1 cellular context compared by ENCODE assay signal in genomic region chr1:149978547-149979023, GRCh38.
TF ChIP-seq lines count a peak whose summit lies in the region.

No MANE protein-coding gene starts in this region.

TF ChIP-seq in HepG2, 621 proteins besides CTCF, POLR2A, EP300 and RAD21 (continues in another document):
- no peak for TF ChIP-seq LCORL (IDR thresholded peaks at IDR 0.05)
- TF ChIP-seq LCORL (CRISPR knock-in tag; IDR thresholded peaks at IDR 0.05) = 0 out of 2 replicates have a peak, but pooled peaks have one; percentile 46
- TF ChIP-seq TGIF2 (CRISPR knock-in tag; IDR thresholded peaks at IDR 0.05) = peak; percentile 77
- no peak for TF ChIP-seq ZNF337 (CRISPR knock-in tag; IDR thresholded peaks at IDR 0.05; ENCODE audit: borderline replicate concordance, low read depth)
- no peak for TF ChIP-seq CEBPG (CRISPR knock-in tag; IDR thresholded peaks at IDR 0.05)
- TF ChIP-seq NR2F1 (CRISPR knock-in tag; IDR thresholded peaks at IDR 0.05) = peak; percentile 38 to 76; a peak in 3 of 4 replicates
- TF ChIP-seq ZNF274 (CRISPR knock-in tag; IDR thresholded peaks at IDR 0.05) = no peak
- 0 out of 2 replicates have a peak, but pooled peaks have one; percentile 22 for TF ChIP-seq ERF (CRISPR knock-in tag; IDR thresholded peaks at IDR 0.05)
- no peak for TF ChIP-seq ZNF720 (CRISPR knock-in tag; IDR thresholded peaks at IDR 0.05)
- 0 out of 2 replicates have a peak, but pooled peaks have one; percentile 23 for TF ChIP-seq HDAC1 (CRISPR knock-in tag; IDR thresholded peaks at IDR 0.05)
- peak; percentile 76 for TF ChIP-seq NFIC (IDR thresholded peaks at IDR 0.05; ENCODE audit: low read length)
- TF ChIP-seq ZNF317 (CRISPR knock-in tag; IDR thresholded peaks at IDR 0.05) = peak; percentile 68
- TF ChIP-seq GFI1 (CRISPR knock-in tag; IDR thresholded peaks at IDR 0.05; ENCODE audit: borderline replicate concordance) = peak; percentile 67; the same call in 1 of the 2 replicates
- 0 out of 2 replicates have a peak, but pooled peaks have one; percentile 36 for TF ChIP-seq NR2F2 (IDR thresholded peaks at IDR 0.05; ENCODE audit: borderline replicate concordance, low read depth)
- no peak for TF ChIP-seq TAF1 (CRISPR knock-in tag; IDR thresholded peaks at IDR 0.05)
- peak; percentile 59; the same call in 1 of the 2 replicates for TF ChIP-seq TFAP4 (IDR thresholded peaks at IDR 0.05; ENCODE audit: borderline replicate concordance, low read depth)
- TF ChIP-seq ARID5B (CRISPR knock-in tag; IDR thresholded peaks at IDR 0.05) = 0 out of 2 replicates have a peak, but pooled peaks have one; percentile 15
- TF ChIP-seq, protein P1, sequence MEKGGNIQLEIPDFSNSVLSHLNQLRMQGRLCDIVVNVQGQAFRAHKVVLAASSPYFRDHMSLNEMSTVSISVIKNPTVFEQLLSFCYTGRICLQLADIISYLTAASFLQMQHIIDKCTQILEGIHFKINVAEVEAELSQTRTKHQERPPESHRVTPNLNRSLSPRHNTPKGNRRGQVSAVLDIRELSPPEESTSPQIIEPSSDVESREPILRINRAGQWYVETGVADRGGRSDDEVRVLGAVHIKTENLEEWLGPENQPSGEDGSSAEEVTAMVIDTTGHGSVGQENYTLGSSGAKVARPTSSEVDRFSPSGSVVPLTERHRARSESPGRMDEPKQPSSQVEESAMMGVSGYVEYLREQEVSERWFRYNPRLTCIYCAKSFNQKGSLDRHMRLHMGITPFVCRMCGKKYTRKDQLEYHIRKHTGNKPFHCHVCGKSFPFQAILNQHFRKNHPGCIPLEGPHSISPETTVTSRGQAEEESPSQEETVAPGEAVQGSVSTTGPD (CRISPR knock-in tag; IDR thresholded peaks at IDR 0.05) = no peak
- TF ChIP-seq NFE2 (CRISPR knock-in tag; IDR thresholded peaks at IDR 0.05) = no peak
- TF ChIP-seq GTF3A (CRISPR knock-in tag; conservative IDR thresholded peaks at IDR 0.05) = no peak
- TF ChIP-seq, protein P2, sequence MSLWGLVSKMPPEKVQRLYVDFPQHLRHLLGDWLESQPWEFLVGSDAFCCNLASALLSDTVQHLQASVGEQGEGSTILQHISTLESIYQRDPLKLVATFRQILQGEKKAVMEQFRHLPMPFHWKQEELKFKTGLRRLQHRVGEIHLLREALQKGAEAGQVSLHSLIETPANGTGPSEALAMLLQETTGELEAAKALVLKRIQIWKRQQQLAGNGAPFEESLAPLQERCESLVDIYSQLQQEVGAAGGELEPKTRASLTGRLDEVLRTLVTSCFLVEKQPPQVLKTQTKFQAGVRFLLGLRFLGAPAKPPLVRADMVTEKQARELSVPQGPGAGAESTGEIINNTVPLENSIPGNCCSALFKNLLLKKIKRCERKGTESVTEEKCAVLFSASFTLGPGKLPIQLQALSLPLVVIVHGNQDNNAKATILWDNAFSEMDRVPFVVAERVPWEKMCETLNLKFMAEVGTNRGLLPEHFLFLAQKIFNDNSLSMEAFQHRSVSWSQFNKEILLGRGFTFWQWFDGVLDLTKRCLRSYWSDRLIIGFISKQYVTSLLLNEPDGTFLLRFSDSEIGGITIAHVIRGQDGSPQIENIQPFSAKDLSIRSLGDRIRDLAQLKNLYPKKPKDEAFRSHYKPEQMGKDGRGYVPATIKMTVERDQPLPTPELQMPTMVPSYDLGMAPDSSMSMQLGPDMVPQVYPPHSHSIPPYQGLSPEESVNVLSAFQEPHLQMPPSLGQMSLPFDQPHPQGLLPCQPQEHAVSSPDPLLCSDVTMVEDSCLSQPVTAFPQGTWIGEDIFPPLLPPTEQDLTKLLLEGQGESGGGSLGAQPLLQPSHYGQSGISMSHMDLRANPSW (CRISPR knock-in tag; IDR thresholded peaks at IDR 0.05; ENCODE audit: borderline replicate concordance) = no peak
- no peak for TF ChIP-seq ZFP82 (CRISPR knock-in tag; IDR thresholded peaks at IDR 0.05; ENCODE audit: borderline replicate concordance)
- peak; percentile 86 for TF ChIP-seq TEAD3 (CRISPR knock-in tag; optimal IDR thresholded peaks at IDR 0.05; ENCODE audit: borderline replicate concordance)
- TF ChIP-seq, protein P3, sequence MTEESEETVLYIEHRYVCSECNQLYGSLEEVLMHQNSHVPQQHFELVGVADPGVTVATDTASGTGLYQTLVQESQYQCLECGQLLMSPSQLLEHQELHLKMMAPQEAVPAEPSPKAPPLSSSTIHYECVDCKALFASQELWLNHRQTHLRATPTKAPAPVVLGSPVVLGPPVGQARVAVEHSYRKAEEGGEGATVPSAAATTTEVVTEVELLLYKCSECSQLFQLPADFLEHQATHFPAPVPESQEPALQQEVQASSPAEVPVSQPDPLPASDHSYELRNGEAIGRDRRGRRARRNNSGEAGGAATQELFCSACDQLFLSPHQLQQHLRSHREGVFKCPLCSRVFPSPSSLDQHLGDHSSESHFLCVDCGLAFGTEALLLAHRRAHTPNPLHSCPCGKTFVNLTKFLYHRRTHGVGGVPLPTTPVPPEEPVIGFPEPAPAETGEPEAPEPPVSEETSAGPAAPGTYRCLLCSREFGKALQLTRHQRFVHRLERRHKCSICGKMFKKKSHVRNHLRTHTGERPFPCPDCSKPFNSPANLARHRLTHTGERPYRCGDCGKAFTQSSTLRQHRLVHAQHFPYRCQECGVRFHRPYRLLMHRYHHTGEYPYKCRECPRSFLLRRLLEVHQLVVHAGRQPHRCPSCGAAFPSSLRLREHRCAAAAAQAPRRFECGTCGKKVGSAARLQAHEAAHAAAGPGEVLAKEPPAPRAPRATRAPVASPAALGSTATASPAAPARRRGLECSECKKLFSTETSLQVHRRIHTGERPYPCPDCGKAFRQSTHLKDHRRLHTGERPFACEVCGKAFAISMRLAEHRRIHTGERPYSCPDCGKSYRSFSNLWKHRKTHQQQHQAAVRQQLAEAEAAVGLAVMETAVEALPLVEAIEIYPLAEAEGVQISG (CRISPR knock-in tag; IDR thresholded peaks at IDR 0.05) = no peak
- peak; percentile 11; the same call in 1 of the 2 replicates for TF ChIP-seq SALL1 (CRISPR knock-in tag; IDR thresholded peaks at IDR 0.05)
- TF ChIP-seq MIXL1 (CRISPR knock-in tag; IDR thresholded peaks at IDR 0.05) = 0 out of 2 replicates have a peak, but pooled peaks have one; percentile 25
- TF ChIP-seq RXRB (CRISPR knock-in tag; IDR thresholded peaks at IDR 0.05; ENCODE audit: borderline replicate concordance) = 0 out of 2 replicates have a peak, but pooled peaks have one; percentile 24
- TF ChIP-seq ZNF768 (CRISPR knock-in tag; IDR thresholded peaks at IDR 0.05) = no peak
- peak; percentile 13; the same call in 1 of the 2 replicates for TF ChIP-seq NCOR1 (IDR thresholded peaks at IDR 0.05; ENCODE audit: borderline replicate concordance, low read length)
- no peak for TF ChIP-seq CCAR2 (optimal IDR thresholded peaks at IDR 0.05; ENCODE audit: low read depth, low read length)
- TF ChIP-seq TBX2 (CRISPR knock-in tag; IDR thresholded peaks at IDR 0.05; ENCODE audit: borderline replicate concordance) = peak; percentile 37; the same call in 1 of the 2 replicates
- peak; percentile 18; the same call in 1 of the 2 replicates for TF ChIP-seq SIX1 (CRISPR knock-in tag; IDR thresholded peaks at IDR 0.05; ENCODE audit: borderline replicate concordance)
- peak; percentile 44 for TF ChIP-seq HNF4A (CRISPR knock-in tag; IDR thresholded peaks at IDR 0.05)
- TF ChIP-seq ZSCAN22 (CRISPR knock-in tag; IDR thresholded peaks at IDR 0.05) = no peak
- TF ChIP-seq ZNF615 (CRISPR knock-in tag; IDR thresholded peaks at IDR 0.05; ENCODE audit: borderline replicate concordance) = no peak
- TF ChIP-seq, protein P4, sequence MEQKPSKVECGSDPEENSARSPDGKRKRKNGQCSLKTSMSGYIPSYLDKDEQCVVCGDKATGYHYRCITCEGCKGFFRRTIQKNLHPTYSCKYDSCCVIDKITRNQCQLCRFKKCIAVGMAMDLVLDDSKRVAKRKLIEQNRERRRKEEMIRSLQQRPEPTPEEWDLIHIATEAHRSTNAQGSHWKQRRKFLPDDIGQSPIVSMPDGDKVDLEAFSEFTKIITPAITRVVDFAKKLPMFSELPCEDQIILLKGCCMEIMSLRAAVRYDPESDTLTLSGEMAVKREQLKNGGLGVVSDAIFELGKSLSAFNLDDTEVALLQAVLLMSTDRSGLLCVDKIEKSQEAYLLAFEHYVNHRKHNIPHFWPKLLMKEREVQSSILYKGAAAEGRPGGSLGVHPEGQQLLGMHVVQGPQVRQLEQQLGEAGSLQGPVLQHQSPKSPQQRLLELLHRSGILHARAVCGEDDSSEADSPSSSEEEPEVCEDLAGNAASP (CRISPR knock-in tag; IDR thresholded peaks at IDR 0.05; ENCODE audit: borderline replicate concordance) = peak; percentile 31; the same call in 1 of the 2 replicates
- peak; percentile 88 for TF ChIP-seq NR2F6 (IDR thresholded peaks at IDR 0.05)
- peak; percentile 83 for TF ChIP-seq NR2F6 (CRISPR knock-in tag; IDR thresholded peaks at IDR 0.05)
- peak; percentile 84 for TF ChIP-seq SAP130 (CRISPR knock-in tag; IDR thresholded peaks at IDR 0.05; ENCODE audit: low read depth)
- TF ChIP-seq, protein P5, sequence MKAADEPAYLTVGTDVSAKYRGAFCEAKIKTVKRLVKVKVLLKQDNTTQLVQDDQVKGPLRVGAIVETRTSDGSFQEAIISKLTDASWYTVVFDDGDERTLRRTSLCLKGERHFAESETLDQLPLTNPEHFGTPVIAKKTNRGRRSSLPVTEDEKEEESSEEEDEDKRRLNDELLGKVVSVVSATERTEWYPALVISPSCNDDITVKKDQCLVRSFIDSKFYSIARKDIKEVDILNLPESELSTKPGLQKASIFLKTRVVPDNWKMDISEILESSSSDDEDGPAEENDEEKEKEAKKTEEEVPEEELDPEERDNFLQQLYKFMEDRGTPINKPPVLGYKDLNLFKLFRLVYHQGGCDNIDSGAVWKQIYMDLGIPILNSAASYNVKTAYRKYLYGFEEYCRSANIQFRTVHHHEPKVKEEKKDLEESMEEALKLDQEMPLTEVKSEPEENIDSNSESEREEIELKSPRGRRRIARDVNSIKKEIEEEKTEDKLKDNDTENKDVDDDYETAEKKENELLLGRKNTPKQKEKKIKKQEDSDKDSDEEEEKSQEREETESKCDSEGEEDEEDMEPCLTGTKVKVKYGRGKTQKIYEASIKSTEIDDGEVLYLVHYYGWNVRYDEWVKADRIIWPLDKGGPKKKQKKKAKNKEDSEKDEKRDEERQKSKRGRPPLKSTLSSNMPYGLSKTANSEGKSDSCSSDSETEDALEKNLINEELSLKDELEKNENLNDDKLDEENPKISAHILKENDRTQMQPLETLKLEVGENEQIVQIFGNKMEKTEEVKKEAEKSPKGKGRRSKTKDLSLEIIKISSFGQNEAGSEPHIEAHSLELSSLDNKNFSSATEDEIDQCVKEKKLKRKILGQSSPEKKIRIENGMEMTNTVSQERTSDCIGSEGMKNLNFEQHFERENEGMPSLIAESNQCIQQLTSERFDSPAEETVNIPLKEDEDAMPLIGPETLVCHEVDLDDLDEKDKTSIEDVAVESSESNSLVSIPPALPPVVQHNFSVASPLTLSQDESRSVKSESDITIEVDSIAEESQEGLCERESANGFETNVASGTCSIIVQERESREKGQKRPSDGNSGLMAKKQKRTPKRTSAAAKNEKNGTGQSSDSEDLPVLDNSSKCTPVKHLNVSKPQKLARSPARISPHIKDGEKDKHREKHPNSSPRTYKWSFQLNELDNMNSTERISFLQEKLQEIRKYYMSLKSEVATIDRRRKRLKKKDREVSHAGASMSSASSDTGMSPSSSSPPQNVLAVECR (CRISPR knock-in tag; IDR thresholded peaks at IDR 0.05; ENCODE audit: borderline replicate concordance) = peak; percentile 16; the same call in 1 of the 2 replicates
- TF ChIP-seq ZNF160 (CRISPR knock-in tag; IDR thresholded peaks at IDR 0.05) = no peak
